ENCODE assay signal across 15 cellular contexts in the genomic region with DNA sequence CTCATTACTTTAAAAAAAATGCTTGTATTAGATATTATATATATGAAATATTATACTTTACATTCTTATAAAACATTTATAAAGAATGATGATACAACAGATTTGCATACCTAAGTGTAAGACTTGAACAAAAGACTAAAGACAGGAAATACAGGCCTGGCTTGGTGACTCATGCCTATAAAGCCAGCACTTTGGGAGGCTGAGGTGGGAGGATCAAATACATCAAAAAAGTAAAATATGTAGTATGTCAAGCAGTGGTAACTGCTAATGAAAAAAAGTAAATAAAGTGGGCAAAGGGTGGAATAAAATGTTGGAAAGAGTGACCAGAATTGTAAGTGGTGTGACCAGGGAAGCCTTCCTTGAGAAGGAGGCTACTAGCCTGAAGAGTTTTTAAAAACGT.
DNase-seq lines count a peak whose midpoint lies in the region; ATAC-seq and TF ChIP-seq lines count a peak whose summit lies in the region.
"Had no signal": no experiment of that assay in that cellular context is flagged by ENCODE, and none has a peak within 500 bp of the region (broad histone marks: within the 10 kb centered on the region; RNA-seq: fewer than 3 reads in every experiment).

No MANE protein-coding gene starts in this region.

- H3K36me3 Mint-ChIP-seq in HFFc6 (ENCODE audit: low read depth) (peaks cover 26% of the 10 kb centered on the region), Caco-2 (ENCODE audit: insufficient read depth, unreplicated experiment) (no peaks in the 10 kb centered on the region)

- POLR2A ChIA-PET in Caco-2 (lab: Charles Lee) = no interaction called here

- no peaks in the 10 kb centered on the region for H3K27me3 ChIP-seq in Caco-2 (replicated peaks; ENCODE audit: control insufficient read depth, insufficient read depth, low read length)

- no peaks in the 10 kb centered on the region for H3K36me3 ChIP-seq in Caco-2 (ENCODE audit: control insufficient read depth, insufficient read depth, low read length)
- H3K36me3 ChIP-seq: HAP-1 had no signal

- TF ChIP-seq CTCF in HFFc6 (IDR thresholded peaks at IDR 0.05) = no peak
- no peak for TF ChIP-seq CTCF in Caco-2 (IDR thresholded peaks at IDR 0.05; ENCODE audit: insufficient read depth in 1 of 2, low read depth in 1 of 2, low read length in 1 of 2, severe bottlenecking in 1 of 2, unreplicated experiment in 1 of 2)

- CTCF ChIA-PET in Caco-2 (lab: Charles Lee) = no interaction called here

- intact Hi-C loops in Caco-2 (cut with micrococcal nuclease; ENCODE audit: unreplicated experiment) = no loop called here

- ATAC-seq in HG02973 (IDR thresholded peaks at IDR 0.05; ENCODE audit: unreplicated experiment) (no peak), GM21381 (IDR thresholded peaks at IDR 0.05; ENCODE audit: unreplicated experiment) (no peak)
- ATAC-seq: naive thymus-derived CD8-positive, alpha-beta T cell had no signal

- BruUV-seq in Caco-2 (replicated peaks; lab: Mats Ljungman, UMichigan) = no TSS peak

- no peaks in the 10 kb centered on the region; the same call in 1 of the 2 replicates for H3K27me3 Mint-ChIP-seq in HFFc6 (ENCODE audit: insufficient read depth)
- no peaks in the 10 kb centered on the region for H3K27me3 Mint-ChIP-seq in Caco-2 (ENCODE audit: insufficient read depth, unreplicated experiment)
- H3K27me3 Mint-ChIP-seq: naive thymus-derived CD8-positive, alpha-beta T cell had no signal

- H3K4me3 Mint-ChIP-seq in HFFc6 (no peak overlapping the region), Caco-2 (ENCODE audit: unreplicated experiment) (no peak overlapping the region)
- H3K4me3 Mint-ChIP-seq: naive thymus-derived CD8-positive, alpha-beta T cell had no signal

- H3K4me3 ChIP-seq in Caco-2 (ENCODE audit: low read depth, low read length) = no peak overlapping the region
- H3K4me3 ChIP-seq: HAP-1 had no signal

- H3K4me1 Mint-ChIP-seq in HFFc6 (ENCODE audit: low read depth) (peaks cover 16% of the 10 kb centered on the region), Caco-2 (ENCODE audit: low read depth, unreplicated experiment) (no peaks in the 10 kb centered on the region)

- no peaks in the 10 kb centered on the region for H3K4me1 ChIP-seq in Caco-2
- H3K4me1 ChIP-seq: HAP-1 had no signal

- DNase-seq in DMS53 (lab: John Stamatoyannopoulos, UW) (peak; percentile 38), HFFc6 (peak; percentile 39), amniotic epithelial cell (ENCODE audit: low read depth) (peak; percentile 37), glomerular visceral epithelial cell (ENCODE audit: extremely low spot score) (peak; percentile 20), Caco-2 (no peak), NCI-H446 treated with DMSO at 0.1 percent for 48 hours (lab: John Stamatoyannopoulos, UW) (no peak)
- DNase-seq: kidney; MV-4-11; naive thymus-derived CD8-positive, alpha-beta T cell; NCI-H510A; SHP77 treated with DMSO at 0.1 percent for 48 hours; small intestine had no signal

- H3K9me3 ChIP-seq in Caco-2 = no peaks in the 10 kb centered on the region
- H3K9me3 ChIP-seq: HAP-1 had no signal

- H3K27ac Mint-ChIP-seq in HFFc6 = peak overlapping the region; percentile 30; the same call in 1 of the 2 replicates
- H3K27ac Mint-ChIP-seq in Caco-2 (ENCODE audit: unreplicated experiment) = no peak overlapping the region
- H3K27ac Mint-ChIP-seq: naive thymus-derived CD8-positive, alpha-beta T cell had no signal

- no peaks in the 10 kb centered on the region for H3K9me3 Mint-ChIP-seq in HFFc6
- H3K9me3 Mint-ChIP-seq in Caco-2 (ENCODE audit: unreplicated experiment) = no peaks in the 10 kb centered on the region

Comparison
In these comparisons a context has a peak if more than half of its experiments do, and no peak if none do; other contexts are left out.
1. DNase-seq: peak in DMS53 (single experiment), HFFc6 (single experiment), amniotic epithelial cell (single experiment) and glomerular visceral epithelial cell (single experiment); none in Caco-2 (0 of 2) and NCI-H446 treated with DMSO at 0.1 percent for 48 hours (single experiment).